Comparison of ENCODE assay signal across 1 cellular context in genomic region chr2:241307055-241307454, GRCh38.
TF ChIP-seq lines count a peak whose summit lies in the region.

No MANE protein-coding gene starts in this region.

TF ChIP-seq in HepG2, 621 proteins besides CTCF, POLR2A, EP300 and RAD21:
- TF ChIP-seq, protein P1, sequence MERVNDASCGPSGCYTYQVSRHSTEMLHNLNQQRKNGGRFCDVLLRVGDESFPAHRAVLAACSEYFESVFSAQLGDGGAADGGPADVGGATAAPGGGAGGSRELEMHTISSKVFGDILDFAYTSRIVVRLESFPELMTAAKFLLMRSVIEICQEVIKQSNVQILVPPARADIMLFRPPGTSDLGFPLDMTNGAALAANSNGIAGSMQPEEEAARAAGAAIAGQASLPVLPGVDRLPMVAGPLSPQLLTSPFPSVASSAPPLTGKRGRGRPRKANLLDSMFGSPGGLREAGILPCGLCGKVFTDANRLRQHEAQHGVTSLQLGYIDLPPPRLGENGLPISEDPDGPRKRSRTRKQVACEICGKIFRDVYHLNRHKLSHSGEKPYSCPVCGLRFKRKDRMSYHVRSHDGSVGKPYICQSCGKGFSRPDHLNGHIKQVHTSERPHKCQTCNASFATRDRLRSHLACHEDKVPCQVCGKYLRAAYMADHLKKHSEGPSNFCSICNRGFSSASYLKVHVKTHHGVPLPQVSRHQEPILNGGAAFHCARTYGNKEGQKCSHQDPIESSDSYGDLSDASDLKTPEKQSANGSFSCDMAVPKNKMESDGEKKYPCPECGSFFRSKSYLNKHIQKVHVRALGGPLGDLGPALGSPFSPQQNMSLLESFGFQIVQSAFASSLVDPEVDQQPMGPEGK (CRISPR knock-in tag; IDR thresholded peaks at IDR 0.05) = peak; percentile 12; the same call in 1 of the 2 replicates
- TF ChIP-seq MAZ (IDR thresholded peaks at IDR 0.05; ENCODE audit: borderline replicate concordance, low read depth, low read length) (no peak), MAZ (CRISPR knock-in tag; IDR thresholded peaks at IDR 0.05; ENCODE audit: low read depth) (no peak), ONECUT2 (CRISPR knock-in tag; IDR thresholded peaks at IDR 0.05) (0 out of 2 replicates have a peak, but pooled peaks have one; percentile 43), MAFK (conservative IDR thresholded peaks at IDR 0.05 in 1 of 2, IDR thresholded peaks at IDR 0.05 in 1 of 2; ENCODE audit: low read length in 2 of 2) (no peak)
